Comparison of ENCODE assay signal across 36 cellular contexts in genomic region chr18:43592268-43592667, GRCh38.
"Had no signal": no experiment of that assay in that cellular context is flagged by ENCODE, and none has a peak within 500 bp of the region (broad histone marks: within the 10 kb centered on the region; RNA-seq: fewer than 3 reads in every experiment).

No MANE protein-coding gene starts in this region.

- H3K36me3 ChIP-seq: adrenal gland, brain microvascular endothelial cell, breast epithelium, cardiac muscle cell had no signal

- H3K27me3 ChIP-seq: adrenal gland, body of pancreas, brain microvascular endothelial cell, breast epithelium, cardiac muscle cell had no signal

- H3K27ac ChIP-seq: adrenal gland, body of pancreas, brain microvascular endothelial cell, breast epithelium, cardiac muscle cell, VCaP had no signal

- H3K4me1 ChIP-seq: adrenal gland, body of pancreas, breast epithelium had no signal

- DNase-seq: activated B cell treated with CpG ODN at 0.5 μM for 24 hours; activated CD4-positive, alpha-beta memory T cell treated with anti-CD3 and anti-CD28 coated beads for 36 hours; activated CD4-positive, alpha-beta T cell treated with anti-CD3 and anti-CD28 coated beads for 4 hours; activated CD4-positive, alpha-beta T cell treated with anti-CD3 and anti-CD28 coated beads, Interleukin-2, amount 10 ng/mL, durations not matched to agents 24 days and 14 days; activated CD4-positive, alpha-beta T cell treated with anti-CD3 and anti-CD28 coated beads, Interleukin-2, amount 50 U/mL, for 1 hour; activated CD4-positive, alpha-beta T cell treated with anti-CD3 and anti-CD28 coated beads, Interleukin-2, amount 50 U/mL, for 4 hours; activated CD4-positive, CD25-positive, alpha-beta regulatory T cell treated with anti-CD3 and anti-CD28 coated beads, Interleukin-2, amount 50 U/mL, for 72 hours; activated CD8-positive, alpha-beta memory T cell treated with anti-CD3 and anti-CD28 coated beads, Interleukin-2, amount 50 U/mL, for 4 hours; activated CD8-positive, alpha-beta T cell treated with anti-CD3 and anti-CD28 coated beads for 36 hours; activated effector memory CD4-positive, alpha-beta T cell treated with anti-CD3 and anti-CD28 coated beads, Interleukin-2, amount 50 U/mL, for 16 hours; activated gamma-delta T cell treated with Interleukin-2 at 50 U/mL for 16 hours; activated naive CD4-positive, alpha-beta T cell; activated naive CD4-positive, alpha-beta T cell treated with anti-CD3 and anti-CD28 coated beads for 36 hours; activated naive CD4-positive, alpha-beta T cell treated with anti-CD3 and anti-CD28 coated beads, Interleukin-2, amount 50 U/mL, for 16 hours; activated naive CD8-positive, alpha-beta T cell treated with anti-CD3 and anti-CD28 coated beads for 36 hours; activated T-cell treated with anti-CD3 and anti-CD28 coated beads for 4 hours; activated T-cell treated with anti-CD3 and anti-CD28 coated beads, Interleukin-2, amount 50 U/mL, for 1 hour; activated T-cell treated with anti-CD3 and anti-CD28 coated beads, Interleukin-2, amount 50 U/mL, for 4 hours; activated T-cell treated with anti-CD3 and anti-CD28 coated beads, Interleukin-2, amount 50 U/mL, for 72 hours; adrenal gland; amniotic stem cell; aorta; body of pancreas; brain microvascular endothelial cell; caudate nucleus; cerebellar nuclear complex; T-helper 1 cell; T-helper 2 cell; T-helper 9 cell had no signal

- FAIRE-seq: astrocyte, TTC549 had no signal

- ATAC-seq: activated CD8-positive, alpha-beta T cell treated with anti-CD3 and anti-CD28 coated beads for 36 hours; activated naive CD4-positive, alpha-beta T cell treated with anti-CD3 and anti-CD28 coated beads, Interleukin-2, amount 50 U/mL, for 72 hours; activated T-cell treated with anti-CD3 and anti-CD28 coated beads, Interleukin-2, amount 50 U/mL, for 4 hours; activated T-cell treated with anti-CD3 and anti-CD28 coated beads, Interleukin-2, amount 50 U/mL, for 72 hours; activated T-helper 17 cell treated with anti-CD3 and anti-CD28 coated beads, Interleukin-2, amount 50 U/mL, for 72 hours; body of pancreas had no signal

- H3K9me3 ChIP-seq: adrenal gland, body of pancreas, breast epithelium had no signal

- H3K4me3 ChIP-seq: adrenal gland, body of pancreas, breast epithelium, cardiac muscle cell had no signal
